ENCODE assay signal across 27 cellular contexts in genomic region chr15:88124199-88124598, GRCh38.
"Had no signal": no experiment of that assay in that cellular context is flagged by ENCODE, and none has a peak within 500 bp of the region (broad histone marks: within the 10 kb centered on the region; RNA-seq: fewer than 3 reads in every experiment).

No MANE protein-coding gene starts in this region.

- H3K36me3 ChIP-seq: breast epithelium, esophagus squamous epithelium, heart right ventricle, pancreas, prostate gland, uterus had no signal

- H3K9me3 ChIP-seq: breast epithelium, esophagus squamous epithelium, heart right ventricle, pancreas, prostate gland, uterus had no signal

- H3K4me3 ChIP-seq: breast epithelium, esophagus squamous epithelium, heart right ventricle, pancreas, prostate gland, uterus had no signal

- DNase-seq: activated CD4-positive, alpha-beta memory T cell treated with anti-CD3 and anti-CD28 coated beads, Interleukin-2, amount 10 ng/mL, durations not matched to agents 7 days and 5 days; activated CD4-positive, alpha-beta T cell treated with anti-CD3 and anti-CD28 coated beads for 1 hour; activated CD4-positive, alpha-beta T cell treated with anti-CD3 and anti-CD28 coated beads, Interleukin-2, amount 10 ng/mL, durations not matched to agents 7 days and 5 days; activated CD8-positive, alpha-beta memory T cell treated with anti-CD3 and anti-CD28 coated beads, Interleukin-2, amount 50 U/mL, for 48 hours; activated naive CD4-positive, alpha-beta T cell; activated T-cell treated with anti-CD3 and anti-CD28 coated beads, Interleukin-2, amount 50 U/mL, for 24 hours; central memory CD4-positive, alpha-beta T cell; dermis blood vessel endothelial cell; effector CD4-positive, alpha-beta T cell; esophagus squamous epithelium; foreskin melanocyte; heart right ventricle; left ventricle myocardium superior; naive B cell; nephron progenitor cell; pancreas; retina; stimulated activated CD4-positive, alpha-beta T cell treated with anti-CD3 and anti-CD28 coated beads, Interleukin-2, amount 100 ng/mL, for 48 hours; stimulated activated naive CD4-positive, alpha-beta T cell treated with Interleukin-2 at 50 U/mL for 16 hours; T-helper 17 cell; T1000; uterus had no signal

- H3K27me3 ChIP-seq: breast epithelium, esophagus squamous epithelium, pancreas, uterus had no signal

- ATAC-seq: activated naive CD4-positive, alpha-beta T cell treated with anti-CD3 and anti-CD28 coated beads, Interleukin-2, amount 50 U/mL, for 72 hours; activated T-helper 17 cell treated with anti-CD3 and anti-CD28 coated beads, Interleukin-2, amount 50 U/mL, for 72 hours; heart right ventricle; left ventricle myocardium superior; pancreas; T-helper 17 cell had no signal

- H3K4me1 ChIP-seq: breast epithelium, heart right ventricle, pancreas, prostate gland, uterus had no signal

- H3K27ac ChIP-seq: breast epithelium, epithelial cell of prostate, esophagus squamous epithelium, heart right ventricle, pancreas, prostate gland, uterus had no signal
